ENCODE assay signal across 9 cellular contexts in genomic region chr19:47427241-47428176, GRCh38. TPM values are rescaled to one million over a fixed set of nuclear protein-coding genes. Genes with fewer than 3 reads are reported as not detected.
DNase-seq lines count a peak whose midpoint lies in the region; ATAC-seq and TF ChIP-seq lines count a peak whose summit lies in the region.
"Had no signal": no experiment of that assay in that cellular context is flagged by ENCODE, and none has a peak within 500 bp of the region (broad histone marks: within the 10 kb centered on the region; RNA-seq: fewer than 3 reads in every experiment).

No MANE protein-coding gene starts in this region.

- in situ Hi-C loops in SK-MEL-5 (cut with HindIII; ENCODE audit: low pct_unique_long_range_greater_than_20kb, low sequenced_read_pairs), result no loop called here

- peak overlapping the region; percentile 60 for H3K4me3 ChIP-seq in Loucy (ENCODE audit: low read length, poor library complexity, severe bottlenecking)
- no peak overlapping the region for H3K4me3 ChIP-seq in prostate gland

- H3K4me1 ChIP-seq in Loucy (ENCODE audit: insufficient read depth, low read length, poor library complexity, severe bottlenecking) (peaks cover 23% of the 10 kb centered on the region), prostate gland (replicated peaks) (no peaks in the 10 kb centered on the region)

- H3K27me3 ChIP-seq in Loucy (ENCODE audit: insufficient read depth, low read length, poor library complexity, severe bottlenecking), result peaks cover 8% of the 10 kb centered on the region
- peaks cover 9% of the 10 kb centered on the region for H3K27me3 ChIP-seq in prostate gland (replicated peaks; ENCODE audit: insufficient read depth)

- H2AFZ ChIP-seq in Loucy (ENCODE audit: low read length), result peak overlapping the region; percentile 64

- TF ChIP-seq CTCF in Loucy (conservative IDR thresholded peaks at IDR 0.05; ENCODE audit: low read length) (peak; percentile 89), prostate gland (IDR thresholded peaks at IDR 0.05) (peak; percentile 57 to 82 (median 73))

- intact Hi-C loops in Right ventricle myocardium superior (cut with DNase I), result loop anchor here (10.0 kb wide), 1 partner anchor 133 kb away; no protein-coding TSS in a partner anchor
- intact Hi-C loops in prostate gland (cut with DNase I), result loop anchor here (10.0 kb wide), 1 partner anchor 133 kb away; no protein-coding TSS in a partner anchor

- TF ChIP-seq POLR2A in prostate gland (IDR thresholded peaks at IDR 0.05), result no peak

- H3F3A ChIP-seq in Loucy (ENCODE audit: low read depth), result peaks cover 5% of the 10 kb centered on the region; the same call in 1 of the 2 replicates

- no peaks in the 10 kb centered on the region for H4K20me1 ChIP-seq in Loucy (ENCODE audit: insufficient read depth, low read length, poor library complexity, severe bottlenecking)

- H3K9ac ChIP-seq in Loucy (ENCODE audit: low read depth, low read length, poor library complexity, severe bottlenecking), result peak overlapping the region; percentile 76

- H3K79me2 ChIP-seq in Loucy (ENCODE audit: insufficient read depth, low read length), result no peaks in the 10 kb centered on the region

- H3K36me3 ChIP-seq in Loucy (ENCODE audit: insufficient read depth, low read length) (no peaks in the 10 kb centered on the region), prostate gland (no peaks in the 10 kb centered on the region)

- peak overlapping the region; percentile 91 for H3K4me2 ChIP-seq in Loucy (ENCODE audit: low read depth, low read length, poor library complexity, severe bottlenecking)

- H3K9me2 ChIP-seq in Loucy (replicated peaks; ENCODE audit: low read depth, low read length), result no peaks in the 10 kb centered on the region

- H3K9me3 ChIP-seq in Loucy (ENCODE audit: insufficient read depth, low read depth, low read length) (no peaks in the 10 kb centered on the region), prostate gland (no peaks in the 10 kb centered on the region)

- DNase-seq in GDM1 (lab: John Stamatoyannopoulos, UW) (peak; percentile 38), SK-MEL-5 (ENCODE audit: low read depth, low spot score) (peak; percentile 78), Right ventricle myocardium superior (peak; percentile 62), prostate gland (ENCODE audit: low spot score) (peak; percentile 31)
- DNase-seq in activated naive CD4-positive, alpha-beta T cell treated with anti-CD3 and anti-CD28 coated beads, Interleukin-2, amount 50 U/mL, for 16 hours, result peak; percentile 74

- peak; percentile 80 for ATAC-seq in Right ventricle myocardium superior (ENCODE audit: poor library complexity)
- no peak for ATAC-seq in HG02938 (IDR thresholded peaks at IDR 0.05; ENCODE audit: unreplicated experiment)
- ATAC-seq in GM21367 (IDR thresholded peaks at IDR 0.05; ENCODE audit: unreplicated experiment), result no peak

- WGBS in prostate gland, result 7% methylated on average over 17 of the region's 17 CpGs

- H3K27ac ChIP-seq in prostate gland, result peak overlapping the region; percentile 3 to 45

RNA-seq across cellular contexts. Expression of gene MEIS3, which starts 8.2 kb away (rescaled TPM):
- total RNA-seq in SK-MEL-5 (2014; rRNA removed; shearing (Covaris generic)), result 12.9 and 20.0 TPM in 2 replicates
- 10.4 and 13.1 TPM in 2 replicates for polyA plus RNA-seq in SK-MEL-5 (2015; cell fraction: cytosol; rRNA removed)
- 19.0 and 19.5 TPM in 2 replicates for polyA plus RNA-seq in SK-MEL-5 (2015; cell fraction: nucleus; rRNA removed)
- 3.1 TPM for total RNA-seq in Right ventricle myocardium superior
- 10 to 100 TPM; 16.2 to 41.6 TPM for total RNA-seq in prostate gland

RNA-seq across cellular contexts. Expression of gene SLC8A2, which starts 44.2 kb away (rescaled TPM):
- 1.2 and 1.7 TPM in 2 replicates for total RNA-seq in SK-MEL-5 (2014; rRNA removed; shearing (Covaris generic))
- 1.3 and 2.9 TPM in 2 replicates for polyA plus RNA-seq in SK-MEL-5 (2015; cell fraction: cytosol; rRNA removed)
- 0.66 and 0.97 TPM in 2 replicates for polyA plus RNA-seq in SK-MEL-5 (2015; cell fraction: nucleus; rRNA removed)
- total RNA-seq in Right ventricle myocardium superior, result 0.11 TPM
- total RNA-seq in prostate gland, result 1 to 10 TPM; 1.3 to 7.7 TPM
- total RNA-seq: pulmonary artery endothelial cell had no signal

RNA-seq across cellular contexts. Expression of gene KPTN, which starts 56.5 kb away (rescaled TPM):
- total RNA-seq in SK-MEL-5 (2014; rRNA removed; shearing (Covaris generic)), result 6.9 and 14.6 TPM in 2 replicates
- polyA plus RNA-seq in SK-MEL-5 (2015; cell fraction: cytosol; rRNA removed), result 9.6 and 10.4 TPM in 2 replicates
- polyA plus RNA-seq in SK-MEL-5 (2015; cell fraction: nucleus; rRNA removed), result 60.6 and 76.0 TPM in 2 replicates
- total RNA-seq in Right ventricle myocardium superior, result 8.4 TPM
- 1 to 10 TPM; 8.8 to 9.0 TPM for total RNA-seq in prostate gland
